20 cellular contexts compared by ENCODE assay signal in the genomic region with DNA sequence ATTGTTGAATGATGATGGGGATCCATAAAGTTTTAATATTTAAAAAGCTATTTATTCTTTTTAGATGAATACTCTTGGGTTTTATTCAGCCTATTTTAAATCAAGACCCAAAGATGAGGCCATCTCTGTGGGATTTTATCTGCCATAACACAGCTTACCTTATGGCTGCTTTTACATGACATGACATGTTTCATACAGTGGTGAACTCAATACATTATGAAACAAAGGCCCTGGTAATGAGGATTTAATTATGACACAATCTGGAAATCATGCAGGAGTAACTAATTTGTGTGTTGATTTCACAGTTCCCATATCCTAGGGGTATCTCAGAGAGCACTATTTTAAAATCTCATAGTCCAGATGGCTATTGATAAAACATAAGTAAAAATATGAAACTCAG.
DNase-seq lines count a peak whose midpoint lies in the region; FAIRE-seq and TF ChIP-seq lines count a peak whose summit lies in the region.
"Had no signal": no experiment of that assay in that cellular context is flagged by ENCODE, and none has a peak within 500 bp of the region (broad histone marks: within the 10 kb centered on the region; RNA-seq: fewer than 3 reads in every experiment).

No MANE protein-coding gene starts in this region.

- DNase-seq in NCI-H1694 treated with DMSO at 0.1 percent for 48 hours (lab: John Stamatoyannopoulos, UW) (peak; percentile 77), NCI-H2171 treated with DMSO at 0.1 percent for 48 hours (lab: John Stamatoyannopoulos, UW) (peak; percentile 72), bronchial epithelial cell (ENCODE audit: low read depth) (peak; percentile 90), osteoblast (ENCODE audit: insufficient read length, low spot score, missing footprints) (peak; percentile 6), coronary artery (ENCODE audit: low spot score) (no peak), inferior parietal cortex (ENCODE audit: extremely low spot score) (no peak), NCI-H1105 treated with DMSO at 0.1 percent for 48 hours (lab: John Stamatoyannopoulos, UW) (no peak)
- DNase-seq: ACHN; BE2C; Caco-2; CD4-positive, alpha-beta T cell; GM23248; HCEC 1CT had no signal

- no peaks in the 10 kb centered on the region for H3K9me3 ChIP-seq in osteoblast (ENCODE audit: low read depth, low read length)
- H3K9me3 ChIP-seq: BE2C had no signal

- H3K4me3 ChIP-seq in bronchial epithelial cell (ENCODE audit: low read depth, low read length) = no peak overlapping the region
- H3K4me3 ChIP-seq in osteoblast (ENCODE audit: insufficient read depth, low read length) = no peak overlapping the region
- H3K4me3 ChIP-seq in coronary artery = no peak overlapping the region
- H3K4me3 ChIP-seq: GM23248 had no signal

- H3K4me2 ChIP-seq in osteoblast (ENCODE audit: insufficient read depth, low read length) = no peak overlapping the region

- H3K27me3 ChIP-seq in bronchial epithelial cell (ENCODE audit: control insufficient read depth, insufficient read depth, low read length) (no peaks in the 10 kb centered on the region), osteoblast (ENCODE audit: insufficient read depth, low read length) (no peaks in the 10 kb centered on the region)
- H3K27me3 ChIP-seq: BE2C had no signal

- H3K79me2 ChIP-seq in osteoblast (ENCODE audit: insufficient read depth, low read length) = no peaks in the 10 kb centered on the region

- TF ChIP-seq CTCF in bronchial epithelial cell (IDR thresholded peaks at IDR 0.05; ENCODE audit: insufficient read depth, low read length, severe bottlenecking) (no peak), osteoblast (IDR thresholded peaks at IDR 0.05; ENCODE audit: extremely low read depth, low read depth, low read length) (no peak), coronary artery (IDR thresholded peaks at IDR 0.05) (no peak)

- no peak overlapping the region for H2AFZ ChIP-seq in osteoblast (ENCODE audit: low read length)
- H2AFZ ChIP-seq: GM23248 had no signal

- H3K27ac ChIP-seq in osteoblast (ENCODE audit: low read depth, low read length) (no peak overlapping the region), coronary artery (no peak overlapping the region)
- H3K27ac ChIP-seq: C4-2B, GM23248 had no signal

- FAIRE-seq in bronchial epithelial cell (lab: Jason Lieb, UNC) = no peak
- FAIRE-seq: A204.1, D721Med, G401.6, GM12891, GM19239, H54 had no signal

- H3K4me1 ChIP-seq in osteoblast (ENCODE audit: insufficient read depth, low read length) = no peaks in the 10 kb centered on the region
- H3K4me1 ChIP-seq: BE2C, Caco-2 had no signal

- H4K20me1 ChIP-seq in osteoblast (ENCODE audit: insufficient read depth, low read length) = no peaks in the 10 kb centered on the region

- H3K36me3 ChIP-seq in bronchial epithelial cell (ENCODE audit: control insufficient read depth, insufficient read depth, low read length) = no peaks in the 10 kb centered on the region
- no peaks in the 10 kb centered on the region for H3K36me3 ChIP-seq in osteoblast (ENCODE audit: insufficient read depth, low read length)
- H3K36me3 ChIP-seq: BE2C had no signal

Comparison
In these comparisons a context has a peak if more than half of its experiments do, and no peak if none do; other contexts are left out.
1. DNase-seq: peak in NCI-H1694 treated with DMSO at 0.1 percent for 48 hours (single experiment), NCI-H2171 treated with DMSO at 0.1 percent for 48 hours (single experiment), bronchial epithelial cell (single experiment) and osteoblast (single experiment); none in coronary artery (single experiment), inferior parietal cortex (single experiment) and NCI-H1105 treated with DMSO at 0.1 percent for 48 hours (single experiment).